ENCODE assay signal across 8 cellular contexts in genomic region chr13:18211752-18212560, GRCh38.
DNase-seq lines count a peak whose midpoint lies in the region; ATAC-seq, FAIRE-seq and TF ChIP-seq lines count a peak whose summit lies in the region.
"Not testable (repeated sequence)": the region's sequence is repeated elsewhere in the genome, so short reads cannot be mapped to it uniquely, and the experiment has no call there.

No MANE protein-coding gene starts in this region.

- intact Hi-C loops in GM12878 (cut with micrococcal nuclease; ENCODE audit: unreplicated experiment); right cardiac atrium (cut with DNase I); aorta (cut with DNase I): not testable (repeated sequence)

- not testable (repeated sequence) for H3K4me1 ChIP-seq in GM12878 (ENCODE audit: control insufficient read depth, insufficient read depth, low read length); right cardiac atrium (ENCODE audit: control insufficient read depth, insufficient read depth, low read length); trophoblast cell (ENCODE audit: control insufficient read depth in 1 of 2, insufficient read depth in 2 of 2, low read length in 2 of 2); aorta (ENCODE audit: control insufficient read depth in 1 of 2, insufficient read depth in 2 of 2, low read length in 2 of 2)

- SMC1A ChIA-PET in GM12878 (lab: Charles Lee; ENCODE audit: uncharacterized antibody, unreplicated experiment): not testable (repeated sequence)

- not testable (repeated sequence) for H4K20me1 ChIP-seq in GM12878 (ENCODE audit: control insufficient read depth, insufficient read depth)

- H3K27ac ChIP-seq in GM12878 (ENCODE audit: control insufficient read depth, insufficient read depth); right cardiac atrium (ENCODE audit: low read length); trophoblast cell (ENCODE audit: low read depth, low read length); aorta (ENCODE audit: low read depth in 1 of 2, low read length in 2 of 2): not testable (repeated sequence)

- TF ChIP-seq RAD21 in GM12878 (IDR thresholded peaks at IDR 0.05; ENCODE audit: insufficient read depth, low read depth, low read length): not testable (repeated sequence)

- not testable (repeated sequence) for H3K9me3 ChIP-seq in GM12878 (replicated peaks; ENCODE audit: control insufficient read depth, insufficient read depth, low read length); right cardiac atrium (ENCODE audit: control insufficient read depth, low read length); aorta (ENCODE audit: control insufficient read depth, low read length)
- peaks cover 15% of the 10 kb centered on the region for H3K9me3 ChIP-seq in trophoblast cell (ENCODE audit: insufficient read depth, low read depth, low read length)

- not testable (repeated sequence) for H3K27me3 ChIP-seq in GM12878 (replicated peaks in 1 of 2; ENCODE audit: control insufficient read depth in 2 of 2, insufficient read depth in 2 of 2, low read length in 1 of 2); right cardiac atrium (ENCODE audit: control insufficient read depth, insufficient read depth); trophoblast cell (ENCODE audit: insufficient read depth, low read length); aorta (ENCODE audit: control insufficient read depth in 1 of 2, insufficient read depth in 2 of 2, low read length in 1 of 2)

- H3K4me3 ChIP-seq in GM12878; right cardiac atrium (ENCODE audit: low read length); aorta (ENCODE audit: low read length in 2 of 2): not testable (repeated sequence)
- peak overlapping the region; percentile 0 for H3K4me3 ChIP-seq in trophoblast cell (ENCODE audit: low read depth, low read length)

- not testable (repeated sequence) for TF ChIP-seq CTCF in GM12878 (IDR thresholded peaks at IDR 0.05 in 2 of 3, conservative IDR thresholded peaks at IDR 0.05 in 1 of 3; ENCODE audit: control insufficient read depth in 2 of 3, extremely low read depth in 1 of 3, insufficient read depth in 1 of 3, low read depth in 3 of 3, low read length in 3 of 3)

- CTCF ChIA-PET in GM12878 (lab: Yijun Ruan, JAX): not testable (repeated sequence)

- not testable (repeated sequence) for H2BK5ac ChIP-seq in trophoblast cell (ENCODE audit: low read depth, low read length, poor library complexity)

- TF ChIP-seq POLR2A in GM12878 (IDR thresholded peaks at IDR 0.05; ENCODE audit: low read depth, low read length): not testable (repeated sequence)

- H3K79me2 ChIP-seq in GM12878 (ENCODE audit: control insufficient read depth, insufficient read depth, low read length); trophoblast cell (ENCODE audit: control insufficient read depth, insufficient read depth, low read length, poor library complexity): not testable (repeated sequence)

- H4K12ac ChIP-seq in trophoblast cell (ENCODE audit: low read depth, low read length): not testable (repeated sequence)

- H3K14ac ChIP-seq in trophoblast cell (ENCODE audit: low read length): not testable (repeated sequence)

- H2AK5ac ChIP-seq in trophoblast cell (ENCODE audit: low read length): not testable (repeated sequence)

- H3K4me2 ChIP-seq in GM12878 (ENCODE audit: control insufficient read depth, insufficient read depth); trophoblast cell (ENCODE audit: low read length): not testable (repeated sequence)

- H3K4ac ChIP-seq in trophoblast cell (ENCODE audit: low read depth, low read length): not testable (repeated sequence)

- H3K36me3 ChIP-seq in GM12878 (ENCODE audit: control insufficient read depth in 2 of 2, insufficient read depth in 2 of 2, low read length in 1 of 2); trophoblast cell (ENCODE audit: control insufficient read depth in 1 of 2, insufficient read depth in 2 of 2, low read length in 2 of 2); aorta (ENCODE audit: control insufficient read depth in 1 of 2, insufficient read depth in 2 of 2, low read length in 1 of 2): not testable (repeated sequence)

- not testable (repeated sequence) for FAIRE-seq in GM12878 (lab: Jason Lieb, UNC)

- H3K18ac ChIP-seq in trophoblast cell (ENCODE audit: low read length): not testable (repeated sequence)

- peak; percentile 61 for DNase-seq in HCEC 1CT
- peak; percentile 4 for DNase-seq in RPMI8226
- peak; percentile 0 for DNase-seq in GM12878 (ENCODE audit: low read depth, low spot score)
- peak; percentile 66 to 71 (median 68) for DNase-seq in right cardiac atrium
- not testable (repeated sequence) for DNase-seq in trophoblast cell
- peak in 1 of 2 donors; percentile 93 for DNase-seq in aorta

- in situ Hi-C loops in GM12878 (cut with MboI): not testable (repeated sequence)

- RAD21 ChIA-PET in GM12878 (lab: Charles Lee; ENCODE audit: unreplicated experiment): not testable (repeated sequence)

- 46% methylated on average over 5 of the region's 5 CpGs for WGBS in GM12878 (ENCODE audit: insufficient coverage, insufficient replicate concordance, low lambda C conversion rate, missing lambda C conversion rate)
- 77% methylated on average over 5 of the region's 5 CpGs for WGBS in right cardiac atrium
- WGBS in trophoblast cell (ENCODE audit: extremely low coverage, insufficient coverage, insufficient read length): no CpG with 5 or more reads among the region's 5 CpGs
- 76% methylated on average over 5 of the region's 5 CpGs for WGBS in aorta, 2 donors

- H2BK12ac ChIP-seq in trophoblast cell (ENCODE audit: low read length): not testable (repeated sequence)

- not testable (repeated sequence) for H3K23ac ChIP-seq in trophoblast cell (ENCODE audit: low read length)

- not testable (repeated sequence) for TF ChIP-seq EP300 in GM12878 (IDR thresholded peaks at IDR 0.05; ENCODE audit: borderline replicate concordance in 1 of 2, control insufficient read depth in 1 of 2, low read depth in 2 of 2, low read length in 2 of 2)

- H4K8ac ChIP-seq in trophoblast cell (ENCODE audit: low read depth, low read length): not testable (repeated sequence)

- POLR2A ChIA-PET in GM12878 (lab: Charles Lee): not testable (repeated sequence)

- not testable (repeated sequence) for H3K79me1 ChIP-seq in trophoblast cell (ENCODE audit: low read length)

- peak; percentile 91 for ATAC-seq in GM18907 (IDR thresholded peaks at IDR 0.05; ENCODE audit: unreplicated experiment)
- peak; percentile 96 for ATAC-seq in HG03196 (IDR thresholded peaks at IDR 0.05; ENCODE audit: unreplicated experiment)
- 0 out of 3 replicates have a peak, but pooled peaks have one; percentile 17 for ATAC-seq in GM12878
- ATAC-seq in right cardiac atrium: peak; percentile 95 to 97
- peak; percentile 94 for ATAC-seq in aorta (ENCODE audit: low FRiP score)

- not testable (repeated sequence) for BruUV-seq in GM12878 (replicated peaks; lab: Mats Ljungman, UMichigan)

- H2AFZ ChIP-seq in GM12878 (ENCODE audit: control insufficient read depth, low read depth, low read length); trophoblast cell (ENCODE audit: insufficient read depth, low read length, poor library complexity): not testable (repeated sequence)

- H2BK120ac ChIP-seq in trophoblast cell (ENCODE audit: insufficient read depth, low read length, poor library complexity): not testable (repeated sequence)

- H3K9ac ChIP-seq in GM12878 (ENCODE audit: control insufficient read depth, insufficient read depth, low read length); trophoblast cell (ENCODE audit: low read length): not testable (repeated sequence)

- not testable (repeated sequence) for H4K91ac ChIP-seq in trophoblast cell (ENCODE audit: low read depth, low read length)

Comparison
In these comparisons a context has a peak if more than half of its experiments do, and no peak if none do; other contexts are left out.
1. ATAC-seq: peak in every context shown above with its lines; median percentile 96 in HG03196; 96 in right cardiac atrium; 94 in aorta; 91 in GM18907; 17 in GM12878.